ENCODE assay signal across 30 cellular contexts in genomic region chr7:79909124-79909641, GRCh38.
"Had no signal": no experiment of that assay in that cellular context is flagged by ENCODE, and none has a peak within 500 bp of the region (broad histone marks: within the 10 kb centered on the region; RNA-seq: fewer than 3 reads in every experiment).

No MANE protein-coding gene starts in this region.

- H3K4me3 Mint-ChIP-seq: activated CD4-positive, alpha-beta memory T cell treated with anti-CD3 and anti-CD28 coated beads for 36 hours; activated CD8-positive, alpha-beta memory T cell treated with anti-CD3 and anti-CD28 coated beads, Interleukin-2, amount 10 ng/mL, durations not matched to agents 7 days and 5 days; activated naive CD8-positive, alpha-beta T cell treated with anti-CD3 and anti-CD28 coated beads, Interleukin-2, amount 50 U/mL, for 24 hours; naive B cell; neural crest cell; stimulated activated memory B cell treated with anti-CD40 and anti-IgM and Interleukin-4, amounts not matched to agents 10 μg/mL and 1 μg/mL and 100 μg/mL, for 72 hours; stimulated activated naive CD8-positive, alpha-beta T cell treated with anti-CD3 and anti-CD28 coated beads, Interleukin-15, amount 100 ng/mL, for 72 hours; type B pancreatic cell had no signal

- H3K36me3 ChIP-seq: gastroesophageal sphincter, right atrium auricular region, vagina had no signal

- H3K27me3 Mint-ChIP-seq: activated CD4-positive, alpha-beta memory T cell treated with anti-CD3 and anti-CD28 coated beads for 36 hours; activated CD8-positive, alpha-beta memory T cell treated with anti-CD3 and anti-CD28 coated beads, Interleukin-2, amount 10 ng/mL, durations not matched to agents 7 days and 5 days; activated naive CD8-positive, alpha-beta T cell treated with anti-CD3 and anti-CD28 coated beads, Interleukin-2, amount 50 U/mL, for 24 hours; naive B cell; stimulated activated memory B cell treated with anti-CD40 and anti-IgM and Interleukin-4, amounts not matched to agents 10 μg/mL and 1 μg/mL and 100 μg/mL, for 72 hours; stimulated activated naive CD8-positive, alpha-beta T cell treated with anti-CD3 and anti-CD28 coated beads, Interleukin-15, amount 100 ng/mL, for 72 hours; type B pancreatic cell had no signal

- H3K9me3 ChIP-seq: gastroesophageal sphincter, right atrium auricular region, vagina had no signal

- H3K36me3 Mint-ChIP-seq: activated CD4-positive, alpha-beta memory T cell treated with anti-CD3 and anti-CD28 coated beads for 36 hours; activated CD8-positive, alpha-beta memory T cell treated with anti-CD3 and anti-CD28 coated beads, Interleukin-2, amount 10 ng/mL, durations not matched to agents 7 days and 5 days; naive B cell; stimulated activated memory B cell treated with anti-CD40 and anti-IgM and Interleukin-4, amounts not matched to agents 10 μg/mL and 1 μg/mL and 100 μg/mL, for 72 hours; type B pancreatic cell had no signal

- H3K27ac ChIP-seq: gastroesophageal sphincter, hepatocyte, right atrium auricular region, vagina, VCaP had no signal

- H3K4me3 ChIP-seq: gastroesophageal sphincter, hepatocyte, right atrium auricular region, smooth muscle cell, vagina had no signal

- H3K27me3 ChIP-seq: gastroesophageal sphincter, hepatocyte, right atrium auricular region, vagina had no signal

- H3K4me1 ChIP-seq: gastroesophageal sphincter, right atrium auricular region, vagina had no signal

- DNase-seq: activated CD4-positive, alpha-beta memory T cell treated with anti-CD3 and anti-CD28 coated beads for 36 hours; activated CD4-positive, alpha-beta T cell treated with anti-CD3 and anti-CD28 coated beads for 48 hours; activated CD8-positive, alpha-beta memory T cell treated with anti-CD3 and anti-CD28 coated beads, Interleukin-2, amount 10 ng/mL, durations not matched to agents 7 days and 5 days; activated naive CD8-positive, alpha-beta T cell treated with anti-CD3 and anti-CD28 coated beads, Interleukin-2, amount 50 U/mL, for 24 hours; activated T-cell treated with anti-CD3 and anti-CD28 coated beads, Interleukin-2, amount 50 U/mL, for 48 hours; amygdala; caudate nucleus; cortex of kidney; islet precursor cell; left cardiac atrium; left ventricle myocardium superior; mammary epithelial cell; naive B cell; nucleus accumbens; stimulated activated CD4-positive, alpha-beta T cell treated with anti-CD3 and anti-CD28 coated beads, Interleukin-1b, Interleukin-23, amount 100 ng/mL, for 48 hours; stimulated activated CD4-positive, alpha-beta T cell treated with anti-CD3 and anti-CD28 coated beads, Interleukin-4, amount 100 ng/mL, for 4 hours; stimulated activated CD8-positive, alpha-beta memory T cell treated with anti-CD3 and anti-CD28 coated beads, Interleukin-4, amount 100 ng/mL, for 48 hours; stimulated activated naive CD8-positive, alpha-beta T cell treated with anti-CD3 and anti-CD28 coated beads, Interleukin-15, amount 100 ng/mL, for 72 hours; substantia nigra; T-helper 9 cell had no signal

- H3K4me1 Mint-ChIP-seq: activated CD8-positive, alpha-beta memory T cell treated with anti-CD3 and anti-CD28 coated beads, Interleukin-2, amount 10 ng/mL, durations not matched to agents 7 days and 5 days; neural crest cell; stimulated activated memory B cell treated with anti-CD40 and anti-IgM and Interleukin-4, amounts not matched to agents 10 μg/mL and 1 μg/mL and 100 μg/mL, for 72 hours had no signal

- ATAC-seq: activated CD8-positive, alpha-beta memory T cell treated with anti-CD3 and anti-CD28 coated beads, Interleukin-2, amount 10 ng/mL, durations not matched to agents 7 days and 5 days; gastroesophageal sphincter; left cardiac atrium; left ventricle myocardium superior; stimulated activated memory B cell treated with anti-CD40 and anti-IgM and Interleukin-4, amounts not matched to agents 10 μg/mL and 1 μg/mL and 100 μg/mL, for 72 hours; stimulated activated naive CD8-positive, alpha-beta T cell treated with anti-CD3 and anti-CD28 coated beads, Interleukin-15, amount 100 ng/mL, for 72 hours had no signal

- H3K9me3 Mint-ChIP-seq: activated naive CD8-positive, alpha-beta T cell treated with anti-CD3 and anti-CD28 coated beads, Interleukin-2, amount 50 U/mL, for 24 hours; activated T-helper 2 cell treated with anti-CD3 and anti-CD28 coated beads, Interferon-gamma antibody, Interleukin-2, Interleukin-4, amounts not matched to agents 10 μg/mL and 5 μg/mL and 100 μg/mL, durations not matched to agents 14 hours and 24 hours and 36 hours; naive B cell; stimulated activated naive CD8-positive, alpha-beta T cell treated with anti-CD3 and anti-CD28 coated beads, Interleukin-15, amount 100 ng/mL, for 72 hours; type B pancreatic cell had no signal

- H3K27ac Mint-ChIP-seq: activated CD4-positive, alpha-beta memory T cell treated with anti-CD3 and anti-CD28 coated beads for 36 hours; activated CD8-positive, alpha-beta memory T cell treated with anti-CD3 and anti-CD28 coated beads, Interleukin-2, amount 10 ng/mL, durations not matched to agents 7 days and 5 days; activated naive CD8-positive, alpha-beta T cell treated with anti-CD3 and anti-CD28 coated beads, Interleukin-2, amount 50 U/mL, for 24 hours; activated T-helper 2 cell treated with anti-CD3 and anti-CD28 coated beads, Interferon-gamma antibody, Interleukin-2, Interleukin-4, amounts not matched to agents 10 μg/mL and 5 μg/mL and 100 μg/mL, durations not matched to agents 14 hours and 24 hours and 36 hours; naive B cell; stimulated activated memory B cell treated with anti-CD40 and anti-IgM and Interleukin-4, amounts not matched to agents 10 μg/mL and 1 μg/mL and 100 μg/mL, for 72 hours; stimulated activated naive CD8-positive, alpha-beta T cell treated with anti-CD3 and anti-CD28 coated beads, Interleukin-15, amount 100 ng/mL, for 72 hours; type B pancreatic cell had no signal
